15 cellular contexts compared by ENCODE assay signal in the genomic region with DNA sequence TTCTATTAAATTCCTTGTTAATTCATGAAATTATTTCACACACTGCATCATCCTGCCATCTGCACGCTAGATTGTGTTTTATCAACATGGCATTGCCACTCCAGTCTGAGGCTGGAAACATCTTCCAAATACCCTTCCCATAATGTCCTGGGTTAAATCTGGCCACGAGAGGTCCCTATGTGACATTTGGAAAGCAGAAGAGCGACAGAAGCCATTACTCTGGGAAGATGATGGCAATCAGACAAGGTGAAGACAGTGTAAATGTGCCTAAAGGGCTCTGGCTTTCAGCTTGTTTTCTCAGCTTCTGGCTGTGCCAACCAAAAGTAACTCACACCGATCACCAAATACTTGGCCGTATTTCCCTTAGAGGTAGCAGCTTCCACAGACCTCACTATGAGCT.
"Had no signal": no experiment of that assay in that cellular context is flagged by ENCODE, and none has a peak within 500 bp of the region (broad histone marks: within the 10 kb centered on the region; RNA-seq: fewer than 3 reads in every experiment).

No MANE protein-coding gene starts in this region.

- H3K27ac Mint-ChIP-seq: activated CD4-positive, alpha-beta memory T cell treated with anti-CD3 and anti-CD28 coated beads for 36 hours; activated naive CD8-positive, alpha-beta T cell treated with anti-CD3 and anti-CD28 coated beads for 36 hours had no signal

- H3K4me3 Mint-ChIP-seq: activated CD4-positive, alpha-beta memory T cell treated with anti-CD3 and anti-CD28 coated beads for 36 hours; activated naive CD8-positive, alpha-beta T cell treated with anti-CD3 and anti-CD28 coated beads for 36 hours; activated T-cell treated with anti-CD3 and anti-CD28 coated beads, Interleukin-2, amount 50 U/mL, for 4 hours had no signal

- H3K36me3 ChIP-seq: heart left ventricle, left lung, stomach, thoracic aorta had no signal

- H3K36me3 Mint-ChIP-seq: activated CD4-positive, alpha-beta memory T cell treated with anti-CD3 and anti-CD28 coated beads for 36 hours; activated naive CD8-positive, alpha-beta T cell treated with anti-CD3 and anti-CD28 coated beads for 36 hours had no signal

- H3K9me3 Mint-ChIP-seq: activated CD4-positive, alpha-beta memory T cell treated with anti-CD3 and anti-CD28 coated beads for 36 hours; activated naive CD8-positive, alpha-beta T cell treated with anti-CD3 and anti-CD28 coated beads for 36 hours; activated T-cell treated with anti-CD3 and anti-CD28 coated beads, Interleukin-2, amount 50 U/mL, for 4 hours had no signal

- H3K4me1 Mint-ChIP-seq: activated naive CD8-positive, alpha-beta T cell treated with anti-CD3 and anti-CD28 coated beads for 36 hours had no signal

- ATAC-seq: activated T-cell treated with anti-CD3 and anti-CD28 coated beads, Interleukin-2, amount 50 U/mL, for 4 hours; left lung had no signal

- DNase-seq: activated CD4-positive, alpha-beta memory T cell treated with anti-CD3 and anti-CD28 coated beads for 36 hours; activated effector memory CD4-positive, alpha-beta T cell treated with anti-CD3 and anti-CD28 coated beads, Interleukin-2, amount 50 U/mL, for 16 hours; activated naive CD8-positive, alpha-beta T cell treated with anti-CD3 and anti-CD28 coated beads for 36 hours; activated T-cell treated with anti-CD3 and anti-CD28 coated beads, Interleukin-2, amount 50 U/mL, for 4 hours; foreskin melanocyte; heart left ventricle; left lung; stimulated activated CD4-positive, alpha-beta T cell treated with anti-CD3 and anti-CD28 coated beads, Interleukin-15, amount 100 ng/mL, for 24 hours; stimulated activated CD4-positive, alpha-beta T cell treated with anti-CD3 and anti-CD28 coated beads, Interleukin-4, amount 100 ng/mL, for 4 hours; stomach; T-helper 9 cell had no signal

- H3K27me3 ChIP-seq: heart left ventricle, left lung, stomach had no signal

- H3K4me1 ChIP-seq: left lung had no signal

- H3K9me3 ChIP-seq: heart left ventricle, left lung, stomach, thoracic aorta had no signal

- H3K4me3 ChIP-seq: left lung, stomach, thoracic aorta had no signal

- H3K27ac ChIP-seq: heart left ventricle, left lung, stomach, thoracic aorta had no signal

- FAIRE-seq: astrocyte, colon, endothelial cell of umbilical vein had no signal
